In the genomic region with DNA sequence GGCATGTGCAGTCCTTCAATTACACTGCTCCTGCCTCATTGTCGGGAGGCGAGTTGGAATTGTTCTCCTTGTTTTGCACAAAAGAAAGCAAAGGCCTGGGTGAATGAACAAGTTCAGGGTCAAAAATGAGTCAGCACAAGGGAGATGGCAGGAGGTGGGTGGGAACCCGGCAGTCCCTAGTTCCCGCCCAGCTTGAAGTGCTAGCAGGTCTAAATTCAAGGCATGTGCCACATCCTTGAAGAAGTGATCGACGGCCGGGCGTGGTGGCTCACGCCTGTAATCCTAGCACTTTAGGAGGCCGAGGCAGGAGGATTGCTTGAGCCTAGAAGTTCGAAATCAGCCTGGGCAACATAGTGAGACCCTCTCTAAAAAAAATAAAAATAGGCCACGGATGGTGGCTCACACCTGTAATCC, we compare ENCODE assay signal across 9 cellular contexts. TPM values are rescaled to one million over a fixed set of nuclear protein-coding genes. Genes with fewer than 3 reads are reported as not detected.
DNase-seq lines count a peak whose midpoint lies in the region; ATAC-seq and TF ChIP-seq lines count a peak whose summit lies in the region.
"Had no signal": no experiment of that assay in that cellular context is flagged by ENCODE, and none has a peak within 500 bp of the region (broad histone marks: within the 10 kb centered on the region; RNA-seq: fewer than 3 reads in every experiment).

No MANE protein-coding gene starts in this region.

- peak; percentile 68 for DNase-seq in RPMI7951 (ENCODE audit: low read depth)
- peak; percentile 55 to 61 for DNase-seq in fibroblast of lung (ENCODE audit: low read depth in 2 of 2)
- peak; percentile 91 for DNase-seq in renal cortical epithelial cell (ENCODE audit: low read depth)
- no peak for DNase-seq in HuH-7 (ENCODE audit: low spot score)
- DNase-seq in NCI-H2196 treated with DMSO at 0.1 percent for 48 hours (lab: John Stamatoyannopoulos, UW; ENCODE audit: unreplicated experiment): no peak
- no peak for DNase-seq in activated CD8-positive, alpha-beta T cell treated with anti-CD3 and anti-CD28 coated beads for 36 hours
- no peak for DNase-seq in NCI-H510A (lab: John Stamatoyannopoulos, UW)

- H3K27me3 Mint-ChIP-seq in activated CD8-positive, alpha-beta T cell treated with anti-CD3 and anti-CD28 coated beads for 36 hours: no peaks in the 10 kb centered on the region

- no peaks in the 10 kb centered on the region for H3K9me3 Mint-ChIP-seq in activated CD8-positive, alpha-beta T cell treated with anti-CD3 and anti-CD28 coated beads for 36 hours

- H3K4me2 ChIP-seq in fibroblast of lung (ENCODE audit: extremely low read depth, insufficient read depth, low read length): no peak overlapping the region

- POLR2A ChIA-PET in HEK293 (lab: Yijun Ruan, JAX): no interaction called here
- POLR2A ChIA-PET in activated CD8-positive, alpha-beta T cell treated with anti-CD3 and anti-CD28 coated beads for 36 hours (lab: Charles Lee): no interaction called here

- CTCF ChIA-PET in HEK293 (lab: Yijun Ruan, JAX): interaction anchor here (0.9 to 1.8 kb wide), 2 partner anchors 99 to 104 kb away, joined by 3 to 5 read pairs; no protein-coding TSS in a partner anchor
- CTCF ChIA-PET in activated CD8-positive, alpha-beta T cell treated with anti-CD3 and anti-CD28 coated beads for 36 hours (lab: Charles Lee): interaction anchor here (1.1 to 1.9 kb wide), 4 partner anchors 12 to 120 kb away, joined by 3 to 5 read pairs (median 4); no protein-coding TSS in a partner anchor

- no peak overlapping the region for H3K4me3 Mint-ChIP-seq in activated CD8-positive, alpha-beta T cell treated with anti-CD3 and anti-CD28 coated beads for 36 hours

- no peaks in the 10 kb centered on the region for H3K36me3 ChIP-seq in HEK293 (ENCODE audit: control insufficient read depth in 2 of 2, insufficient read depth in 1 of 2, low read length in 2 of 2)
- no peaks in the 10 kb centered on the region for H3K36me3 ChIP-seq in fibroblast of lung (ENCODE audit: control insufficient read depth, insufficient read depth, low read length)
- H3K36me3 ChIP-seq: prostate gland had no signal

- H3K4me1 Mint-ChIP-seq in activated CD8-positive, alpha-beta T cell treated with anti-CD3 and anti-CD28 coated beads for 36 hours (ENCODE audit: low read depth): peaks cover 20% of the 10 kb centered on the region

- no peak overlapping the region for H3K27ac Mint-ChIP-seq in activated CD8-positive, alpha-beta T cell treated with anti-CD3 and anti-CD28 coated beads for 36 hours

- no peak for ATAC-seq in activated CD8-positive, alpha-beta T cell treated with anti-CD3 and anti-CD28 coated beads for 36 hours

- no peak overlapping the region for H3K4me3 ChIP-seq in HEK293 (ENCODE audit: low read depth, low read length)
- no peak overlapping the region for H3K4me3 ChIP-seq in fibroblast of lung (replicated peaks in 1 of 4; ENCODE audit: control extremely low read depth in 1 of 4, insufficient read depth in 1 of 4, low read depth in 3 of 4, low read length in 4 of 4)
- H3K4me3 ChIP-seq: prostate gland had no signal

- H2AFZ ChIP-seq in fibroblast of lung (ENCODE audit: low read length): no peak overlapping the region

- intact Hi-C loops in activated CD8-positive, alpha-beta T cell treated with anti-CD3 and anti-CD28 coated beads for 36 hours (cut with micrococcal nuclease): no loop called here

- H3K4me1 ChIP-seq in HEK293 (ENCODE audit: control insufficient read depth, insufficient read depth, low read length): no peaks in the 10 kb centered on the region
- H3K4me1 ChIP-seq in fibroblast of lung (ENCODE audit: control insufficient read depth, extremely low read depth, insufficient read depth, low read length): peaks cover 5% of the 10 kb centered on the region
- H3K4me1 ChIP-seq: prostate gland had no signal

- TF ChIP-seq CTCF in HEK293 (tag by site-specific recombination; IDR thresholded peaks at IDR 0.05): no peak
- no peak for TF ChIP-seq CTCF in fibroblast of lung (conservative IDR thresholded peaks at IDR 0.05 in 1 of 2, IDR thresholded peaks at IDR 0.05 in 1 of 2; ENCODE audit: low read depth in 1 of 2, low read length in 2 of 2)
- TF ChIP-seq CTCF in activated CD8-positive, alpha-beta T cell treated with anti-CD3 and anti-CD28 coated beads for 36 hours (IDR thresholded peaks at IDR 0.05): no peak

- no peaks in the 10 kb centered on the region for H3K36me3 Mint-ChIP-seq in activated CD8-positive, alpha-beta T cell treated with anti-CD3 and anti-CD28 coated beads for 36 hours (ENCODE audit: low read depth)

- H3K79me2 ChIP-seq in fibroblast of lung (ENCODE audit: control insufficient read depth, insufficient read depth, low read length): no peaks in the 10 kb centered on the region

- no peak overlapping the region for H3K9ac ChIP-seq in fibroblast of lung (ENCODE audit: insufficient read depth, low read length)

- H3K9me3 ChIP-seq in HEK293 (ENCODE audit: control insufficient read depth, insufficient read depth, low read depth, low read length) (no peaks in the 10 kb centered on the region), fibroblast of lung (ENCODE audit: control insufficient read depth, insufficient read depth, low read depth, low read length) (no peaks in the 10 kb centered on the region)
- H3K9me3 ChIP-seq: prostate gland had no signal

- no peaks in the 10 kb centered on the region for H3K27me3 ChIP-seq in fibroblast of lung (ENCODE audit: control insufficient read depth, insufficient read depth, low read length)

- no peak overlapping the region for H3K27ac ChIP-seq in HEK293 (ENCODE audit: extremely low read depth, low read depth, low read length)
- no peak overlapping the region for H3K27ac ChIP-seq in fibroblast of lung (ENCODE audit: insufficient read depth, low read length)
- H3K27ac ChIP-seq: prostate gland had no signal

- no peaks in the 10 kb centered on the region for H4K20me1 ChIP-seq in fibroblast of lung (ENCODE audit: control insufficient read depth, extremely low read depth, insufficient read depth, low read length)

TF ChIP-seq in HEK293, 187 proteins besides CTCF, POLR2A, EP300 and RAD21 (continues in another document):
- TF ChIP-seq, protein P1, sequence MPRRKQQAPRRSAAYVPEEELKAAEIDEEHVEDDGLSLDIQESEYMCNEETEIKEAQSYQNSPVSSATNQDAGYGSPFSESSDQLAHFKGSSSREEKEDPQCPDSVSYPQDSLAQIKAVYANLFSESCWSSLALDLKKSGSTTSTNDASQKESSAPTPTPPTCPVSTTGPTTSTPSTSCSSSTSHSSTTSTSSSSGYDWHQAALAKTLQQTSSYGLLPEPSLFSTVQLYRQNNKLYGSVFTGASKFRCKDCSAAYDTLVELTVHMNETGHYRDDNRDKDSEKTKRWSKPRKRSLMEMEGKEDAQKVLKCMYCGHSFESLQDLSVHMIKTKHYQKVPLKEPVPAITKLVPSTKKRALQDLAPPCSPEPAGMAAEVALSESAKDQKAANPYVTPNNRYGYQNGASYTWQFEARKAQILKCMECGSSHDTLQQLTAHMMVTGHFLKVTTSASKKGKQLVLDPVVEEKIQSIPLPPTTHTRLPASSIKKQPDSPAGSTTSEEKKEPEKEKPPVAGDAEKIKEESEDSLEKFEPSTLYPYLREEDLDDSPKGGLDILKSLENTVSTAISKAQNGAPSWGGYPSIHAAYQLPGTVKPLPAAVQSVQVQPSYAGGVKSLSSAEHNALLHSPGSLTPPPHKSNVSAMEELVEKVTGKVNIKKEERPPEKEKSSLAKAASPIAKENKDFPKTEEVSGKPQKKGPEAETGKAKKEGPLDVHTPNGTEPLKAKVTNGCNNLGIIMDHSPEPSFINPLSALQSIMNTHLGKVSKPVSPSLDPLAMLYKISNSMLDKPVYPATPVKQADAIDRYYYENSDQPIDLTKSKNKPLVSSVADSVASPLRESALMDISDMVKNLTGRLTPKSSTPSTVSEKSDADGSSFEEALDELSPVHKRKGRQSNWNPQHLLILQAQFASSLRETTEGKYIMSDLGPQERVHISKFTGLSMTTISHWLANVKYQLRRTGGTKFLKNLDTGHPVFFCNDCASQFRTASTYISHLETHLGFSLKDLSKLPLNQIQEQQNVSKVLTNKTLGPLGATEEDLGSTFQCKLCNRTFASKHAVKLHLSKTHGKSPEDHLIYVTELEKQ (tag by site-specific recombination; IDR thresholded peaks at IDR 0.05; ENCODE audit: borderline replicate concordance): no peak
- no peak for TF ChIP-seq FEZF1 (tag by site-specific recombination; IDR thresholded peaks at IDR 0.05)
- no peak for TF ChIP-seq ZNF341 (tag by site-specific recombination; IDR thresholded peaks at IDR 0.05; ENCODE audit: low read depth)
- no peak for TF ChIP-seq ZNF366 (tag by site-specific recombination; conservative IDR thresholded peaks at IDR 0.05)
- TF ChIP-seq, protein P2, sequence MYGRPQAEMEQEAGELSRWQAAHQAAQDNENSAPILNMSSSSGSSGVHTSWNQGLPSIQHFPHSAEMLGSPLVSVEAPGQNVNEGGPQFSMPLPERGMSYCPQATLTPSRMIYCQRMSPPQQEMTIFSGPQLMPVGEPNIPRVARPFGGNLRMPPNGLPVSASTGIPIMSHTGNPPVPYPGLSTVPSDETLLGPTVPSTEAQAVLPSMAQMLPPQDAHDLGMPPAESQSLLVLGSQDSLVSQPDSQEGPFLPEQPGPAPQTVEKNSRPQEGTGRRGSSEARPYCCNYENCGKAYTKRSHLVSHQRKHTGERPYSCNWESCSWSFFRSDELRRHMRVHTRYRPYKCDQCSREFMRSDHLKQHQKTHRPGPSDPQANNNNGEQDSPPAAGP (tag by site-specific recombination; IDR thresholded peaks at IDR 0.05): peak; percentile 56; the same call in 1 of the 2 replicates
- TF ChIP-seq, protein P3, sequence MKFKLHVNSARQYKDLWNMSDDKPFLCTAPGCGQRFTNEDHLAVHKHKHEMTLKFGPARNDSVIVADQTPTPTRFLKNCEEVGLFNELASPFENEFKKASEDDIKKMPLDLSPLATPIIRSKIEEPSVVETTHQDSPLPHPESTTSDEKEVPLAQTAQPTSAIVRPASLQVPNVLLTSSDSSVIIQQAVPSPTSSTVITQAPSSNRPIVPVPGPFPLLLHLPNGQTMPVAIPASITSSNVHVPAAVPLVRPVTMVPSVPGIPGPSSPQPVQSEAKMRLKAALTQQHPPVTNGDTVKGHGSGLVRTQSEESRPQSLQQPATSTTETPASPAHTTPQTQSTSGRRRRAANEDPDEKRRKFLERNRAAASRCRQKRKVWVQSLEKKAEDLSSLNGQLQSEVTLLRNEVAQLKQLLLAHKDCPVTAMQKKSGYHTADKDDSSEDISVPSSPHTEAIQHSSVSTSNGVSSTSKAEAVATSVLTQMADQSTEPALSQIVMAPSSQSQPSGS (tag by site-specific recombination; IDR thresholded peaks at IDR 0.05; ENCODE audit: low read depth): no peak
- peak; percentile 19; the same call in 1 of the 2 replicates for TF ChIP-seq ZFHX2 (tag by site-specific recombination; conservative IDR thresholded peaks at IDR 0.05)

RNA-seq across cellular contexts. Expression of a gene that starts 34.3 kb away (rescaled TPM):
- total RNA-seq in RPMI7951 (2014; rRNA removed; shearing (Covaris generic)): 42.1 and 42.2 TPM in 2 replicates
- total RNA-seq in fibroblast of lung: 12.8 and 20.0 TPM in 2 replicates
- polyA plus RNA-seq in fibroblast of lung: 28.5 and 28.7 TPM in 2 replicates
- 27.4 and 27.5 TPM in 2 replicates for polyA plus RNA-seq in fibroblast of lung (2012)
- 37.8 and 39.8 TPM in 2 replicates for polyA minus RNA-seq in fibroblast of lung (ENCODE audit: low replicate concordance)
- total RNA-seq in renal cortical epithelial cell: 42.5 and 89.1 TPM in 2 replicates
- total RNA-seq in activated CD8-positive, alpha-beta T cell treated with anti-CD3 and anti-CD28 coated beads for 36 hours: 10 to 100 TPM; 65.1 to 66.6 TPM

Comparison
In these comparisons a context has a peak if more than half of its experiments do, and no peak if none do; other contexts are left out.
1. DNase-seq: peak in RPMI7951 (single experiment), fibroblast of lung (2 of 2) and renal cortical epithelial cell (single experiment); none in HuH-7 (single experiment), NCI-H2196 treated with DMSO at 0.1 percent for 48 hours (single experiment), activated CD8-positive, alpha-beta T cell treated with anti-CD3 and anti-CD28 coated beads for 36 hours (single experiment) and NCI-H510A (single experiment).